ENCODE assay signal across 12 cellular contexts in the genomic region with DNA sequence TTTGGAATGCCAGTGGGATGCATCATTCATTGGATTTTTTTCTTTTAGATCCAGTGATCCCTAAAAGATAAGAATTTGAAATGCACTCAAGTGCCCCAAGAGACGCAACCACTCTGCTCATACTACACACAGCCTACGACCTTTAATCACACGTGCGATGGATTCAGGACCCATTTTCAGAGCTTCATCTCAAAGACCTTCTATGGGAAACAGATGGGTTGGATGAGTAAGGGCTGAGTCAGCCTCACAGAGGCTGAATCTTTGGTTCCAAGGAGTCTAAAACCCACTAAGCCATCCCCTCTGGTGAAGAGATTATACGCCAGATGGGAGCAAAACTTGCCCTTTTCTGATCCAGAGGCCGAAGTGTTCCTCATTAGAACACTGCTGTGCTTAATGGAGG.
A peak's percentile ranks its signal among the peaks of the same experiment; 100 is the strongest.
DNase-seq lines count a peak whose midpoint lies in the region; TF ChIP-seq lines count a peak whose summit lies in the region.
"Had no signal": no experiment of that assay in that cellular context is flagged by ENCODE, and none has a peak within 500 bp of the region (broad histone marks: within the 10 kb centered on the region; RNA-seq: fewer than 3 reads in every experiment).

No MANE protein-coding gene starts in this region.

- H3K9me3 ChIP-seq in GM23248 (ENCODE audit: low read depth) (no peaks in the 10 kb centered on the region), tibial artery (no peaks in the 10 kb centered on the region)
- H3K9me3 ChIP-seq in CD8-positive, alpha-beta memory T cell (ENCODE audit: low read length), result no peaks in the 10 kb centered on the region
- H3K9me3 ChIP-seq: A549, thyroid gland had no signal

- intact Hi-C loops in tibial artery (cut with DNase I; ENCODE audit: low total_unique reads), result no loop called here

- DNase-seq in A172 (ENCODE audit: low spot score), result peak; percentile 81
- peak; percentile 90 for DNase-seq in GM23248
- DNase-seq in RWPE1 (ENCODE audit: low spot score), result peak; percentile 8
- peak; percentile 68 for DNase-seq in fibroblast of the aortic adventitia (ENCODE audit: low read depth)
- DNase-seq in DMS53 treated with DMSO at 0.1 percent for 48 hours (lab: John Stamatoyannopoulos, UW; ENCODE audit: unreplicated experiment), result no peak
- no peak for DNase-seq in tibial artery
- DNase-seq in CD8-positive, alpha-beta memory T cell, result no peak
- no peak for DNase-seq in central memory CD4-positive, alpha-beta T cell
- DNase-seq: NCI-H2107, thyroid gland had no signal

- no peak for TF ChIP-seq CTCF in RWPE1 (conservative IDR thresholded peaks at IDR 0.05; ENCODE audit: low read depth)
- TF ChIP-seq CTCF in fibroblast of the aortic adventitia (IDR thresholded peaks at IDR 0.05; ENCODE audit: insufficient read depth, low read length), result no peak
- no peak for TF ChIP-seq CTCF in tibial artery (IDR thresholded peaks at IDR 0.05)

- POLR2A ChIA-PET in RWPE1 (lab: Yijun Ruan, JAX; ENCODE audit: low non-redundant PET), result no interaction called here
- POLR2A ChIA-PET in CD8-positive, alpha-beta memory T cell (lab: Charles Lee), result no interaction called here

- H3K79me2 ChIP-seq in GM23248 (ENCODE audit: insufficient read depth), result no peaks in the 10 kb centered on the region

- H3F3A ChIP-seq in GM23248 (ENCODE audit: insufficient read depth), result peaks cover 18% of the 10 kb centered on the region

- no peaks in the 10 kb centered on the region for H3K27me3 ChIP-seq in GM23248 (replicated peaks; ENCODE audit: insufficient read depth)
- peaks cover 0 to 6% of the 10 kb centered on the region in 2 donors for H3K27me3 ChIP-seq in tibial artery
- H3K27me3 ChIP-seq in CD8-positive, alpha-beta memory T cell (ENCODE audit: insufficient read depth, low read length, poor library complexity, severe bottlenecking), result peaks cover 3% of the 10 kb centered on the region
- H3K27me3 ChIP-seq: thyroid gland had no signal

- H3K27me3 Mint-ChIP-seq in CD8-positive, alpha-beta memory T cell, result peaks cover 13 to 19% of the 10 kb centered on the region in 2 donors

- CTCF ChIA-PET in RWPE1 (lab: Yijun Ruan, JAX), result interaction anchor here (0.7 kb wide), 1 partner anchor 41 kb away, joined by 3 read pairs; no protein-coding TSS in a partner anchor
- CTCF ChIA-PET in CD8-positive, alpha-beta memory T cell (lab: Charles Lee), result no interaction called here

- 3 to 4% methylated on average over 6 of the region's 6 CpGs for WGBS in GM23248 (ENCODE audit: low coverage in 1 of 2, low lambda C conversion rate in 2 of 2, missing lambda C conversion rate in 2 of 2), 2 experiments

- H3K27ac ChIP-seq in GM23248 (peak overlapping the region; percentile 61), RWPE1 (no peak overlapping the region), tibial artery (no peak overlapping the region)
- H3K27ac ChIP-seq in CD8-positive, alpha-beta memory T cell (ENCODE audit: low read depth, low read length), result no peak overlapping the region
- H3K27ac ChIP-seq: A549, thyroid gland had no signal

- H3K4me1 Mint-ChIP-seq in CD8-positive, alpha-beta memory T cell, result no peaks in the 10 kb centered on the region

- H3K9me3 Mint-ChIP-seq in CD8-positive, alpha-beta memory T cell, result no peaks in the 10 kb centered on the region
- H3K9me3 Mint-ChIP-seq: activated naive CD4-positive, alpha-beta T cell treated with anti-CD3 and anti-CD28 coated beads, Interleukin-2, amount 50 U/mL, for 72 hours had no signal

- H4K20me1 ChIP-seq in GM23248 (ENCODE audit: insufficient read depth), result no peaks in the 10 kb centered on the region

- no peaks in the 10 kb centered on the region for H3K36me3 Mint-ChIP-seq in CD8-positive, alpha-beta memory T cell
- H3K36me3 Mint-ChIP-seq: activated naive CD4-positive, alpha-beta T cell treated with anti-CD3 and anti-CD28 coated beads, Interleukin-2, amount 50 U/mL, for 72 hours had no signal

- H3K9me2 ChIP-seq in GM23248 (ENCODE audit: insufficient read depth), result no peaks in the 10 kb centered on the region

- no peak overlapping the region for H3K4me3 Mint-ChIP-seq in CD8-positive, alpha-beta memory T cell

- H3K4me1 ChIP-seq in GM23248 (ENCODE audit: insufficient read depth) (peaks cover 15% of the 10 kb centered on the region), tibial artery (no peaks in the 10 kb centered on the region)
- H3K4me1 ChIP-seq in CD8-positive, alpha-beta memory T cell (ENCODE audit: insufficient read depth, low read length), result no peaks in the 10 kb centered on the region
- H3K4me1 ChIP-seq: A549, thyroid gland had no signal

- peak overlapping the region; percentile 54 for H3K4me2 ChIP-seq in GM23248 (ENCODE audit: unreplicated experiment)
- H3K4me2 ChIP-seq: A549 had no signal

- H3K9ac ChIP-seq in GM23248, result 0 out of 2 replicates have a peak overlapping the region, but pooled peaks have one; percentile 14

- no peak overlapping the region for H3K27ac Mint-ChIP-seq in CD8-positive, alpha-beta memory T cell
- H3K27ac Mint-ChIP-seq: activated naive CD4-positive, alpha-beta T cell treated with anti-CD3 and anti-CD28 coated beads, Interleukin-2, amount 50 U/mL, for 72 hours had no signal

- no peak overlapping the region for H3K4me3 ChIP-seq in GM23248
- no peak overlapping the region for H3K4me3 ChIP-seq in fibroblast of the aortic adventitia (ENCODE audit: low read depth, low read length)
- H3K4me3 ChIP-seq in tibial artery, result no peak overlapping the region
- H3K4me3 ChIP-seq in CD8-positive, alpha-beta memory T cell (ENCODE audit: low read length), result no peak overlapping the region
- H3K4me3 ChIP-seq: A549, thyroid gland had no signal

- in situ Hi-C loops in GM23248 (cut with MboI), result no loop called here

- H3K36me3 ChIP-seq in GM23248 (ENCODE audit: low read depth) (no peaks in the 10 kb centered on the region), tibial artery (no peaks in the 10 kb centered on the region)
- no peaks in the 10 kb centered on the region for H3K36me3 ChIP-seq in CD8-positive, alpha-beta memory T cell (ENCODE audit: insufficient read depth, low read length)
- H3K36me3 ChIP-seq: thyroid gland had no signal

- peak overlapping the region; percentile 15; the same call in 1 of the 2 replicates for H2AFZ ChIP-seq in GM23248

Comparison
In these comparisons a context has a peak if more than half of its experiments do, and no peak if none do; other contexts are left out.
1. DNase-seq: peak in A172 (single experiment), GM23248 (single experiment), RWPE1 (single experiment) and fibroblast of the aortic adventitia (single experiment); none in DMS53 treated with DMSO at 0.1 percent for 48 hours (single experiment), tibial artery (0 of 2), CD8-positive, alpha-beta memory T cell (0 of 5) and central memory CD4-positive, alpha-beta T cell (single experiment).